14 cellular contexts compared by ENCODE assay signal in genomic region chr19:50567052-50567841, GRCh38. TPM values are rescaled to one million over a fixed set of nuclear protein-coding genes. Genes with fewer than 3 reads are reported as not detected.
A peak's percentile ranks its signal among the peaks of the same experiment; 100 is the strongest.
DNase-seq lines count a peak whose midpoint lies in the region; ATAC-seq and TF ChIP-seq lines count a peak whose summit lies in the region.
"Had no signal": no experiment of that assay in that cellular context is flagged by ENCODE, and none has a peak within 500 bp of the region (broad histone marks: within the 10 kb centered on the region; RNA-seq: fewer than 3 reads in every experiment).

No MANE protein-coding gene starts in this region.

- H3K4me1 Mint-ChIP-seq in stimulated activated naive CD8-positive, alpha-beta T cell treated with anti-CD3 and anti-CD28 coated beads, Interleukin-15, amount 100 ng/mL, for 72 hours: peaks cover 24% of the 10 kb centered on the region

- no peak for TF ChIP-seq CTCF in vagina (IDR thresholded peaks at IDR 0.05)
- TF ChIP-seq CTCF in spleen (IDR thresholded peaks at IDR 0.05 in 8 of 11, conservative IDR thresholded peaks at IDR 0.05 in 3 of 11): no peak

- no peak for ATAC-seq in stimulated activated naive CD8-positive, alpha-beta T cell treated with anti-CD3 and anti-CD28 coated beads, Interleukin-15, amount 100 ng/mL, for 72 hours
- no peak for ATAC-seq in stimulated activated naive CD8-positive, alpha-beta T cell treated with anti-CD3 and anti-CD28 coated beads, Interleukin-15, Interleukin-2, amounts not matched to agents 100 U/mL and 50 U/mL, for 24 hours
- ATAC-seq in left lobe of liver: no peak
- ATAC-seq: activated CD4-positive, CD25-positive, alpha-beta regulatory T cell treated with anti-CD3 and anti-CD28 coated beads, Interleukin-2, amount 50 U/mL, for 24 hours had no signal

- peaks cover 67% of the 10 kb centered on the region for H3K27me3 Mint-ChIP-seq in stimulated activated naive CD8-positive, alpha-beta T cell treated with anti-CD3 and anti-CD28 coated beads, Interleukin-15, amount 100 ng/mL, for 72 hours

- no peak overlapping the region for H3K27ac Mint-ChIP-seq in stimulated activated naive CD8-positive, alpha-beta T cell treated with anti-CD3 and anti-CD28 coated beads, Interleukin-15, amount 100 ng/mL, for 72 hours

- peaks cover 30% of the 10 kb centered on the region for H3K4me1 ChIP-seq in vagina
- peaks cover 0 to 24% (median 14%) of the 10 kb centered on the region in 6 donors for H3K4me1 ChIP-seq in spleen

- intact Hi-C loops in vagina (cut with DNase I): no loop called here
- intact Hi-C loops in spleen (cut with DNase I; ENCODE audit: low total_unique reads): no loop called here

- peak overlapping the region; percentile 76 for H3K4me3 Mint-ChIP-seq in stimulated activated naive CD8-positive, alpha-beta T cell treated with anti-CD3 and anti-CD28 coated beads, Interleukin-15, amount 100 ng/mL, for 72 hours

- H3K27ac ChIP-seq in angular gyrus (ENCODE audit: low read depth, low read length) (peak overlapping the region; percentile 72), vagina (peak overlapping the region; percentile 68), spleen (no peak overlapping the region)
- H3K27ac ChIP-seq: GM23248 had no signal

- H3K36me3 ChIP-seq in vagina: no peaks in the 10 kb centered on the region
- H3K36me3 ChIP-seq in spleen: no peaks in the 10 kb centered on the region

- H3K4me3 ChIP-seq in vagina (peak overlapping the region; percentile 53 to 58), spleen (peak overlapping the region in 1 of 8 donors; percentile 22)
- H3K4me3 ChIP-seq: GM23248 had no signal

- 3 to 8% (median 6%) methylated on average over 21 to 35 of the region's 38 CpGs for WGBS in spleen, 5 donors

- no peaks in the 10 kb centered on the region for H3K27me3 ChIP-seq in vagina
- peaks cover 2 to 91% (median 48%) of the 10 kb centered on the region in 7 donors for H3K27me3 ChIP-seq in spleen (replicated peaks in 1 of 7)

- H3K9me3 Mint-ChIP-seq in stimulated activated naive CD8-positive, alpha-beta T cell treated with anti-CD3 and anti-CD28 coated beads, Interleukin-15, amount 100 ng/mL, for 72 hours: no peaks in the 10 kb centered on the region

- no peaks in the 10 kb centered on the region for H3K9me3 ChIP-seq in vagina
- no peaks in the 10 kb centered on the region for H3K9me3 ChIP-seq in spleen

- TF ChIP-seq POLR2A in vagina (IDR thresholded peaks at IDR 0.05) (no peak), spleen (IDR thresholded peaks at IDR 0.05) (no peak)

- no peak for DNase-seq in stimulated activated naive CD8-positive, alpha-beta T cell treated with anti-CD3 and anti-CD28 coated beads, Interleukin-15, amount 100 ng/mL, for 72 hours
- DNase-seq in stimulated activated naive CD8-positive, alpha-beta T cell treated with anti-CD3 and anti-CD28 coated beads, Interleukin-15, Interleukin-2, amounts not matched to agents 100 U/mL and 50 U/mL, for 24 hours: no peak
- DNase-seq in medulla oblongata (ENCODE audit: extremely low spot score): peak; percentile 53
- DNase-seq in vagina (ENCODE audit: extremely low spot score in 2 of 2): no peak
- DNase-seq in left lobe of liver (ENCODE audit: low spot score): no peak
- DNase-seq in spleen: no peak
- no peak for DNase-seq in stimulated activated CD4-positive, alpha-beta T cell treated with anti-CD3 and anti-CD28 coated beads, Interleukin-4, amount 100 ng/mL, for 24 hours
- DNase-seq: GM23248; stimulated activated CD4-positive, alpha-beta T cell treated with anti-CD3 and anti-CD28 coated beads, Interleukin-2, amount 100 ng/mL, for 24 hours; trophoblast cell had no signal

RNA-seq across cellular contexts. Expression of gene LRRC4B, which starts 1.0 kb away (rescaled TPM):
- 17.9 TPM for total RNA-seq in vagina
- 0.53 TPM for total RNA-seq in left lobe of liver
- total RNA-seq in spleen: 1 to 10 TPM in 4 of 7 donors, under 1 TPM in 3; 0.20 to 2.3 (median 1.0) TPM
- 1 to 10 TPM in 1 of 3 donors, under 1 TPM in 2; 0.30 to 1.0 (median 0.90) TPM for polyA plus RNA-seq in spleen
- total RNA-seq: GM23248 had no signal
- polyA plus RNA-seq: GM23248 had no signal

RNA-seq across cellular contexts. Expression of gene ASPDH, which starts 53.5 kb away (rescaled TPM):
- total RNA-seq in vagina: not detected
- total RNA-seq in left lobe of liver: 61.1 TPM
- total RNA-seq in spleen: not detected
- not detected for polyA plus RNA-seq in spleen
- total RNA-seq: fibroblast of lung, GM23248, mesenteric fat pad had no signal
- polyA plus RNA-seq: fibroblast of lung, GM23248 had no signal

RNA-seq across cellular contexts. Expression of gene JOSD2, which starts 56.3 kb away (rescaled TPM):
- 60.9 TPM for total RNA-seq in vagina
- total RNA-seq in left lobe of liver: 22.8 TPM
- total RNA-seq in spleen: 10 to 100 TPM; 21.4 to 32.1 (median 29.0) TPM
- 10 to 100 TPM; 39.2 to 54.3 (median 42.4) TPM for polyA plus RNA-seq in spleen

Comparison
In these comparisons a context has a peak if more than half of its experiments do, and no peak if none do; other contexts are left out.
1. H3K27ac ChIP-seq: peak in angular gyrus (single experiment) and vagina (single experiment); none in spleen (0 of 8).
2. RNA of gene ASPDH, which starts 53.5 kb away (total RNA-seq): 61.1 TPM in left lobe of liver (single experiment); not detected in vagina (single experiment) and not detected in spleen; every median in the first group is over 10 times any median in the second.